Comparison of ENCODE assay signal across 11 cellular contexts in genomic region chr15:50328116-50328515, GRCh38.
"Had no signal": no experiment of that assay in that cellular context is flagged by ENCODE, and none has a peak within 500 bp of the region (broad histone marks: within the 10 kb centered on the region; RNA-seq: fewer than 3 reads in every experiment).

No MANE protein-coding gene starts in this region.

- H3K9ac ChIP-seq: GM23248 had no signal

- ATAC-seq: GM23338, HCT116 had no signal

- H3K27ac Mint-ChIP-seq: H9, HFFc6 had no signal

- H3K4me3 ChIP-seq: GM23248, GM23338, HAP-1 had no signal

- FAIRE-seq: H1, H54 had no signal

- H3K9me3 Mint-ChIP-seq: GM23338, H9, HFFc6 had no signal

- H2AFZ ChIP-seq: GM23248, GM23338 had no signal

- H3K27ac ChIP-seq: GM23248 had no signal

- H3K9me3 ChIP-seq: HAP-1 had no signal

- DNase-seq: GM23248, GOT3, H7, H9, HCEC 1CT, HFFc6 had no signal

- H3K36me3 ChIP-seq: HAP-1 had no signal

- H3K4me1 ChIP-seq: HAP-1 had no signal

- H3K4me3 Mint-ChIP-seq: GM23338, H9, HFFc6 had no signal

- H3K4me2 ChIP-seq: GM23338 had no signal
